Comparison of ENCODE assay signal across 8 cellular contexts in the genomic region with DNA sequence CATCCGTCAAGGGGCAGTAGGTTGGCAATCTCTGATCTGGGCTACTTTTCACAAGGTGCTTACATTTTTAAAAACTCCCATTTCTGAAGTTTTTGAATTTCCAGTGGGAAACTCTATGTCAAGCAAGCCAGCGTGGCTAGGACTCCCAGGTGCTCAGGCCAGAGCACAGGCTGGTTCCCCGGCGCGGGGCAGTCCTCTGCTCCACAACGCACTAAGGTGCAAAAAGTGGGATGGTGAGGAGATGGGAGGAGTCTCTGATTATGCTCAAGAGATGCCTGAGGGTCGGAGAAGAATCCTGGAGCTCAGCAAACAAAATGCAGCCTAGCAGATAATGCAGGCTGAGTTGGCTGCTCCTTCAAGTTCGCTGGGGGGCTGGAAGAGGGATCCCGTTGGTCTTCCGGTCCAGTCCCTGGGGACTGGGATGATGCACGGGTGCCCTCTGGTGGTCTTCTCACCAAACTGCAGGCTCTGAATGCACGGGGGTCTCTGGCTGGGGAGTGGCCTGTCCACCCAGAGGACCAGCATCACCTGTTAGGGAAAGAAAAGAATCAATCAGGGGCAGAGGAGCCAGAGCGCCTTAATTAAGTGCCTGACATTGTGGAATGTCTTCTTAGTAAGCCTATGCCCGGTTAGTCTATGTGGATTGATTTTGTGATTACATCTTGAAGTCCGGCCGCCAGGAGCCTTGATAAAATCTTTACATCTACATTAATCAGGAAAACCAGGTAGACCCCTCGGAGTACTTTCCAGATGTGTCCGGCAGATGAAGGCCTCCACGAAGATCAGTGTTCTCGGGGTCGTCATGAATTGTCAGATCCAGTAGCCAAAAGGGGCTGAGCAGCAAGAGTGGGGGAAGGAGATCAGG.
DNase-seq lines count a peak whose midpoint lies in the region; ATAC-seq and TF ChIP-seq lines count a peak whose summit lies in the region.

No MANE protein-coding gene starts in this region.

- H3K36me3 ChIP-seq in mesenchymal stem cell (ENCODE audit: control insufficient read depth in 1 of 2, insufficient read depth in 2 of 2, low read depth in 1 of 2, low read length in 2 of 2) (no peaks in the 10 kb centered on the region), stomach smooth muscle (ENCODE audit: control insufficient read depth in 2 of 2, insufficient read depth in 2 of 2, low read length in 2 of 2) (no peaks in the 10 kb centered on the region)

- H3K27me3 Mint-ChIP-seq in T-helper 2 cell treated with Interferon-gamma antibody and Interleukin-4, amounts not matched to agents 5 μg/mL and 100 μg/mL, for 36 hours (ENCODE audit: low read depth) = peaks cover 2% of the 10 kb centered on the region

- H3K4me1 ChIP-seq in mesenchymal stem cell (ENCODE audit: control insufficient read depth, insufficient read depth, low read depth, low read length) = peaks cover 4% of the 10 kb centered on the region
- H3K4me1 ChIP-seq in stomach smooth muscle (ENCODE audit: control insufficient read depth, insufficient read depth, low read length) = peaks cover 43% of the 10 kb centered on the region

- no peak overlapping the region for H2AFZ ChIP-seq in mesenchymal stem cell (ENCODE audit: low read depth, low read length)

- intact Hi-C loops in dorsolateral prefrontal cortex (cut with DNase I) = loop anchor here (2.0 to 5.0 kb wide), 5 partner anchors 66 to 509 kb away; no protein-coding TSS in a partner anchor

- H3K4me1 Mint-ChIP-seq in T-helper 2 cell treated with Interferon-gamma antibody and Interleukin-4, amounts not matched to agents 5 μg/mL and 100 μg/mL, for 36 hours (ENCODE audit: low read depth) = peaks cover 3% of the 10 kb centered on the region

- no peak overlapping the region for H2BK15ac ChIP-seq in mesenchymal stem cell (ENCODE audit: low read depth, poor library complexity, severe bottlenecking)

- no peak overlapping the region for H3K9ac ChIP-seq in mesenchymal stem cell (ENCODE audit: low read length)
- no peak overlapping the region for H3K9ac ChIP-seq in stomach smooth muscle (ENCODE audit: low read length in 2 of 2)

- H3K4me3 ChIP-seq in dorsolateral prefrontal cortex (peak overlapping the region in 57 of 59 donors; percentile 6 to 65 (median 43)), mesenchymal stem cell (ENCODE audit: insufficient read depth in 1 of 2, low read depth in 1 of 2, low read length in 2 of 2) (peak overlapping the region in 1 of 2 experiments; percentile 53), stomach smooth muscle (ENCODE audit: low read length in 2 of 2) (peak overlapping the region; percentile 15 to 61)

- H4K8ac ChIP-seq in mesenchymal stem cell (ENCODE audit: low read length) = no peak overlapping the region

- no peak overlapping the region for H3K23ac ChIP-seq in mesenchymal stem cell (ENCODE audit: low read length in 2 of 2)

- H4K91ac ChIP-seq in mesenchymal stem cell (ENCODE audit: low read length) = no peak overlapping the region

- no peak overlapping the region for H2BK120ac ChIP-seq in mesenchymal stem cell (ENCODE audit: low read depth, low read length)

- H3K18ac ChIP-seq in mesenchymal stem cell (ENCODE audit: low read depth in 1 of 2, low read length in 2 of 2) = no peak overlapping the region

- H3K14ac ChIP-seq in mesenchymal stem cell (ENCODE audit: low read length in 2 of 2) = no peak overlapping the region

- peak; percentile 27 for DNase-seq in CD1c-positive myeloid dendritic cell (ENCODE audit: extremely low spot score)
- DNase-seq in T-helper 2 cell treated with Interferon-gamma antibody and Interleukin-4, amounts not matched to agents 5 μg/mL and 100 μg/mL, for 36 hours (ENCODE audit: low spot score) = peak; percentile 7
- peak in 9 of 10 donors; percentile 48 to 78 (median 59) for DNase-seq in dorsolateral prefrontal cortex
- DNase-seq in mesenchymal stem cell = peak; percentile 57

- H3K4me2 ChIP-seq in mesenchymal stem cell (ENCODE audit: low read length, poor library complexity, severe bottlenecking) = peak overlapping the region; percentile 71

- H3K4ac ChIP-seq in mesenchymal stem cell (ENCODE audit: low read depth in 1 of 2, low read length in 2 of 2) = no peak overlapping the region

- no peak overlapping the region for H3K4me3 Mint-ChIP-seq in T-helper 2 cell treated with Interferon-gamma antibody and Interleukin-4, amounts not matched to agents 5 μg/mL and 100 μg/mL, for 36 hours

- WGBS in mesenchymal stem cell = 44% methylated on average over 21 of the region's 21 CpGs

- H3K27me3 ChIP-seq in dorsolateral prefrontal cortex (no peaks in the 10 kb centered on the region), mesenchymal stem cell (ENCODE audit: control insufficient read depth in 1 of 2, insufficient read depth in 1 of 2, low read length in 2 of 2) (peaks cover 0 to 6% of the 10 kb centered on the region in 2 experiments), stomach smooth muscle (ENCODE audit: control insufficient read depth in 1 of 2, insufficient read depth in 2 of 2, low read length in 2 of 2) (no peaks in the 10 kb centered on the region)

- peak; percentile 58 for ATAC-seq in GM18870 (IDR thresholded peaks at IDR 0.05; ENCODE audit: unreplicated experiment)
- no peak for ATAC-seq in HG03159 (IDR thresholded peaks at IDR 0.05; ENCODE audit: unreplicated experiment)

- H2BK5ac ChIP-seq in mesenchymal stem cell (ENCODE audit: low read depth, low read length, poor library complexity, severe bottlenecking) = no peak overlapping the region

- H3K27ac ChIP-seq in dorsolateral prefrontal cortex = no peak overlapping the region
- H3K27ac ChIP-seq in mesenchymal stem cell (ENCODE audit: low read length, poor library complexity, severe bottlenecking) = no peak overlapping the region
- peak overlapping the region; percentile 37 for H3K27ac ChIP-seq in stomach smooth muscle (ENCODE audit: low read length)

- H3K79me1 ChIP-seq in mesenchymal stem cell (replicated peaks; ENCODE audit: low read length, poor library complexity, severe bottlenecking) = no peaks in the 10 kb centered on the region

- no peaks in the 10 kb centered on the region for H3K36me3 Mint-ChIP-seq in T-helper 2 cell treated with Interferon-gamma antibody and Interleukin-4, amounts not matched to agents 5 μg/mL and 100 μg/mL, for 36 hours (ENCODE audit: low read depth)

- no peak overlapping the region for H3K27ac Mint-ChIP-seq in T-helper 2 cell treated with Interferon-gamma antibody and Interleukin-4, amounts not matched to agents 5 μg/mL and 100 μg/mL, for 36 hours

- no peak overlapping the region for H2AK5ac ChIP-seq in mesenchymal stem cell (ENCODE audit: low read length, severe bottlenecking)

- H2BK12ac ChIP-seq in mesenchymal stem cell (ENCODE audit: low read length in 2 of 2) = no peak overlapping the region

- peak; percentile 95 for TF ChIP-seq CTCF in LNCAP (IDR thresholded peaks at IDR 0.05)
- TF ChIP-seq CTCF in dorsolateral prefrontal cortex (IDR thresholded peaks at IDR 0.05 in 54 of 56, conservative IDR thresholded peaks at IDR 0.05 in 2 of 56; ENCODE audit: low read depth in 1 of 56, partially characterized antibody in 56 of 56) = peak; percentile 65 to 99 (median 95)

- no peaks in the 10 kb centered on the region for H3K9me3 Mint-ChIP-seq in T-helper 2 cell treated with Interferon-gamma antibody and Interleukin-4, amounts not matched to agents 5 μg/mL and 100 μg/mL, for 36 hours

- H3K9me3 ChIP-seq in mesenchymal stem cell (ENCODE audit: control insufficient read depth, low read length) (no peaks in the 10 kb centered on the region), stomach smooth muscle (ENCODE audit: control insufficient read depth in 2 of 2, low read length in 2 of 2) (no peaks in the 10 kb centered on the region)

Comparison
In these comparisons a context has a peak if more than half of its experiments do, and no peak if none do; other contexts are left out.
1. DNase-seq: peak in every context shown above with its lines; median percentile 59 in dorsolateral prefrontal cortex; 57 in mesenchymal stem cell; 27 in CD1c-positive myeloid dendritic cell; 7 in T-helper 2 cell treated with Interferon-gamma antibody and Interleukin-4, amounts not matched to agents 5 μg/mL and 100 μg/mL, for 36 hours.